21 cellular contexts compared by ENCODE assay signal in the genomic region with DNA sequence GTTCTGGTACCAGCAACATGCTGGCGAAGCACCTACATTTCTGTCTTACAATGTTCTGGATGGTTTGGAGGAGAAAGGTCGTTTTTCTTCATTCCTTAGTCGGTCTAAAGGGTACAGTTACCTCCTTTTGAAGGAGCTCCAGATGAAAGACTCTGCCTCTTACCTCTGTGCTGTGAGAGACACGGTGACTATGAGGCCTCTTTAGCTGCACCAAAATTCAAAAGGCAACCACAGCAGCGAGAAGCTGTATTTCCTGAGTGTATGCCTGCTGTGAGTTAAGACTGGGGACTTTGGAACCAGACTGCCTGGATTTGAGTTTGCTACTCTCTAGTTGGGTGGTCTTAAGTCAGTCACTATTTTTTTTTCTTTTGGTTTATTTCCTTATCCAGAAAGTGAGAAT. TPM values are rescaled to one million over a fixed set of nuclear protein-coding genes. Genes with fewer than 3 reads are reported as not detected.
A peak's percentile ranks its signal among the peaks of the same experiment; 100 is the strongest.
DNase-seq lines count a peak whose midpoint lies in the region; ATAC-seq and TF ChIP-seq lines count a peak whose summit lies in the region.
"Had no signal": no experiment of that assay in that cellular context is flagged by ENCODE, and none has a peak within 500 bp of the region (broad histone marks: within the 10 kb centered on the region; RNA-seq: fewer than 3 reads in every experiment).

No MANE protein-coding gene starts in this region.

- H3K27ac Mint-ChIP-seq in T-helper 1 cell treated with Interleukin-12 subunit alpha and Interleukin-12 subunit beta and Interleukin-4 antibody, amounts not matched to agents 30 μg/mL and 1 μg/mL, for 36 hours, result peak overlapping the region; percentile 34
- no peak overlapping the region for H3K27ac Mint-ChIP-seq in stimulated activated naive CD8-positive, alpha-beta T cell treated with anti-CD3 and anti-CD28 coated beads, Interleukin-15, Interleukin-2, amounts not matched to agents 100 ng/mL and 50 ng/mL, for 24 hours
- H3K27ac Mint-ChIP-seq in stimulated activated naive CD8-positive, alpha-beta T cell treated with anti-CD3 and anti-CD28 coated beads, Interleukin-15, amount 100 ng/mL, for 72 hours, result no peak overlapping the region
- H3K27ac Mint-ChIP-seq in activated naive CD8-positive, alpha-beta T cell treated with anti-CD3 and anti-CD28 coated beads, Interleukin-2, amount 10 ng/mL, durations not matched to agents 7 days and 5 days, result peak overlapping the region; percentile 61

- intact Hi-C loops in prostate gland (cut with DNase I), result no loop called here

- no peak for TF ChIP-seq POLR2A in prostate gland (IDR thresholded peaks at IDR 0.05)

- no peak overlapping the region for H3K4me3 Mint-ChIP-seq in T-helper 1 cell treated with Interleukin-12 subunit alpha and Interleukin-12 subunit beta and Interleukin-4 antibody, amounts not matched to agents 30 μg/mL and 1 μg/mL, for 36 hours
- H3K4me3 Mint-ChIP-seq in stimulated activated naive CD8-positive, alpha-beta T cell treated with anti-CD3 and anti-CD28 coated beads, Interleukin-15, Interleukin-2, amounts not matched to agents 100 ng/mL and 50 ng/mL, for 24 hours, result peak overlapping the region; percentile 73
- H3K4me3 Mint-ChIP-seq in stimulated activated naive CD8-positive, alpha-beta T cell treated with anti-CD3 and anti-CD28 coated beads, Interleukin-15, amount 100 ng/mL, for 72 hours, result peak overlapping the region in 1 of 2 donors; percentile 65
- H3K4me3 Mint-ChIP-seq in activated naive CD8-positive, alpha-beta T cell treated with anti-CD3 and anti-CD28 coated beads, Interleukin-2, amount 10 ng/mL, durations not matched to agents 7 days and 5 days, result peak overlapping the region; percentile 60

- H3K36me3 ChIP-seq in prostate gland, result no peaks in the 10 kb centered on the region
- H3K36me3 ChIP-seq: BLaER1 had no signal

- POLR2A ChIA-PET in activated naive CD8-positive, alpha-beta T cell treated with anti-CD3 and anti-CD28 coated beads, Interleukin-2, amount 10 ng/mL, durations not matched to agents 7 days and 5 days (lab: Charles Lee), result interaction anchor here (0.8 to 2.7 kb wide), 4 partner anchors 867 to 909 kb away, joined by 4 to 7 read pairs (median 4); no protein-coding TSS in a partner anchor

- H3K4me3 ChIP-seq in prostate gland, result no peak overlapping the region
- H3K4me3 ChIP-seq: BLaER1, GM12878 had no signal

- H3K27me3 Mint-ChIP-seq in T-helper 1 cell treated with Interleukin-12 subunit alpha and Interleukin-12 subunit beta and Interleukin-4 antibody, amounts not matched to agents 30 μg/mL and 1 μg/mL, for 36 hours (ENCODE audit: low read depth), result peaks cover 9% of the 10 kb centered on the region
- H3K27me3 Mint-ChIP-seq in stimulated activated naive CD8-positive, alpha-beta T cell treated with anti-CD3 and anti-CD28 coated beads, Interleukin-15, Interleukin-2, amounts not matched to agents 100 ng/mL and 50 ng/mL, for 24 hours, result peaks cover 15% of the 10 kb centered on the region
- H3K27me3 Mint-ChIP-seq in stimulated activated naive CD8-positive, alpha-beta T cell treated with anti-CD3 and anti-CD28 coated beads, Interleukin-15, amount 100 ng/mL, for 72 hours, result no peaks in the 10 kb centered on the region
- H3K27me3 Mint-ChIP-seq in activated naive CD8-positive, alpha-beta T cell treated with anti-CD3 and anti-CD28 coated beads, Interleukin-2, amount 10 ng/mL, durations not matched to agents 7 days and 5 days, result no peaks in the 10 kb centered on the region

- no peaks in the 10 kb centered on the region for H3K4me1 ChIP-seq in prostate gland (replicated peaks)
- H3K4me1 ChIP-seq: BLaER1, Caco-2 had no signal

- no peak for TF ChIP-seq CTCF in prostate gland (IDR thresholded peaks at IDR 0.05)

- H3K9me3 Mint-ChIP-seq in T-helper 1 cell treated with Interleukin-12 subunit alpha and Interleukin-12 subunit beta and Interleukin-4 antibody, amounts not matched to agents 30 μg/mL and 1 μg/mL, for 36 hours, result no peaks in the 10 kb centered on the region
- H3K9me3 Mint-ChIP-seq in stimulated activated naive CD8-positive, alpha-beta T cell treated with anti-CD3 and anti-CD28 coated beads, Interleukin-15, Interleukin-2, amounts not matched to agents 100 ng/mL and 50 ng/mL, for 24 hours, result no peaks in the 10 kb centered on the region
- no peaks in the 10 kb centered on the region for H3K9me3 Mint-ChIP-seq in stimulated activated naive CD8-positive, alpha-beta T cell treated with anti-CD3 and anti-CD28 coated beads, Interleukin-15, amount 100 ng/mL, for 72 hours
- H3K9me3 Mint-ChIP-seq in activated naive CD8-positive, alpha-beta T cell treated with anti-CD3 and anti-CD28 coated beads, Interleukin-2, amount 10 ng/mL, durations not matched to agents 7 days and 5 days, result no peaks in the 10 kb centered on the region

- DNase-seq in T-helper 1 cell (no peak), prostate gland (ENCODE audit: low spot score) (no peak), SW 1271 (lab: John Stamatoyannopoulos, UW) (no peak)
- no peak for DNase-seq in stimulated activated naive CD8-positive, alpha-beta T cell treated with anti-CD3 and anti-CD28 coated beads, Interleukin-15, amount 100 ng/mL, for 72 hours
- no peak for DNase-seq in activated naive CD8-positive, alpha-beta T cell treated with anti-CD3 and anti-CD28 coated beads, Interleukin-2, amount 10 ng/mL, durations not matched to agents 7 days and 5 days
- DNase-seq: Caco-2, DMS53, HCEC 1CT, MM.1S, NCI-H1105, NCI-H1694 treated with DMSO at 0.1 percent for 48 hours, NCI-H2171, NCI-H774 had no signal

- no peaks in the 10 kb centered on the region for H3K36me3 Mint-ChIP-seq in T-helper 1 cell treated with Interleukin-12 subunit alpha and Interleukin-12 subunit beta and Interleukin-4 antibody, amounts not matched to agents 30 μg/mL and 1 μg/mL, for 36 hours (ENCODE audit: low read depth)
- H3K36me3 Mint-ChIP-seq in stimulated activated naive CD8-positive, alpha-beta T cell treated with anti-CD3 and anti-CD28 coated beads, Interleukin-15, Interleukin-2, amounts not matched to agents 100 ng/mL and 50 ng/mL, for 24 hours (ENCODE audit: low read depth), result no peaks in the 10 kb centered on the region
- no peaks in the 10 kb centered on the region for H3K36me3 Mint-ChIP-seq in activated naive CD8-positive, alpha-beta T cell treated with anti-CD3 and anti-CD28 coated beads, Interleukin-2, amount 10 ng/mL, durations not matched to agents 7 days and 5 days

- H3K4me1 Mint-ChIP-seq in T-helper 1 cell treated with Interleukin-12 subunit alpha and Interleukin-12 subunit beta and Interleukin-4 antibody, amounts not matched to agents 30 μg/mL and 1 μg/mL, for 36 hours (ENCODE audit: low read depth), result no peaks in the 10 kb centered on the region
- H3K4me1 Mint-ChIP-seq in stimulated activated naive CD8-positive, alpha-beta T cell treated with anti-CD3 and anti-CD28 coated beads, Interleukin-15, Interleukin-2, amounts not matched to agents 100 ng/mL and 50 ng/mL, for 24 hours (ENCODE audit: low read depth), result no peaks in the 10 kb centered on the region
- H3K4me1 Mint-ChIP-seq in stimulated activated naive CD8-positive, alpha-beta T cell treated with anti-CD3 and anti-CD28 coated beads, Interleukin-15, amount 100 ng/mL, for 72 hours, result peaks cover 4% of the 10 kb centered on the region
- H3K4me1 Mint-ChIP-seq in activated naive CD8-positive, alpha-beta T cell treated with anti-CD3 and anti-CD28 coated beads, Interleukin-2, amount 10 ng/mL, durations not matched to agents 7 days and 5 days, result no peaks in the 10 kb centered on the region

- no peaks in the 10 kb centered on the region for H3K27me3 ChIP-seq in prostate gland (replicated peaks; ENCODE audit: insufficient read depth)
- H3K27me3 ChIP-seq: BLaER1 had no signal

- WGBS in prostate gland, result 73% methylated on average over 5 of the region's 5 CpGs

- ATAC-seq in stimulated activated naive CD8-positive, alpha-beta T cell treated with anti-CD3 and anti-CD28 coated beads, Interleukin-15, amount 100 ng/mL, for 72 hours, result no peak
- no peak for ATAC-seq in activated naive CD8-positive, alpha-beta T cell treated with anti-CD3 and anti-CD28 coated beads, Interleukin-2, amount 10 ng/mL, durations not matched to agents 7 days and 5 days (ENCODE audit: low read depth)
- ATAC-seq in activated CD4-positive, CD25-positive, alpha-beta regulatory T cell treated with anti-CD3 and anti-CD28 coated beads, Interleukin-2, amount 50 U/mL, for 24 hours, result no peak
- ATAC-seq: GM12878, HepG2 had no signal

- H3K27ac ChIP-seq in prostate gland, result no peak overlapping the region
- H3K27ac ChIP-seq: 22Rv1, BLaER1 had no signal

- no peaks in the 10 kb centered on the region for H3K9me3 ChIP-seq in prostate gland
- H3K9me3 ChIP-seq: BLaER1, Caco-2 had no signal

RNA-seq across cellular contexts. Expression of gene OR10G2, which starts 8.7 kb away (rescaled TPM):
- not detected for total RNA-seq in activated naive CD8-positive, alpha-beta T cell treated with anti-CD3 and anti-CD28 coated beads, Interleukin-2, amount 10 ng/mL, durations not matched to agents 7 days and 5 days
- not detected for total RNA-seq in prostate gland
- total RNA-seq: Caco-2, GM12878, HepG2, NCI-H460 had no signal

RNA-seq across cellular contexts. Expression of gene OR4E2, which starts 10.2 kb away (rescaled TPM):
- not detected for total RNA-seq in activated naive CD8-positive, alpha-beta T cell treated with anti-CD3 and anti-CD28 coated beads, Interleukin-2, amount 10 ng/mL, durations not matched to agents 7 days and 5 days
- total RNA-seq in prostate gland, result not detected
- total RNA-seq: Caco-2, GM12878, HepG2, NCI-H460 had no signal

RNA-seq across cellular contexts. Expression of gene OR4E1, which starts 30.2 kb away (rescaled TPM):
- under 1 TPM in 1 of 2 experiments, not detected in 1; 0.11 TPM for total RNA-seq in activated naive CD8-positive, alpha-beta T cell treated with anti-CD3 and anti-CD28 coated beads, Interleukin-2, amount 10 ng/mL, durations not matched to agents 7 days and 5 days
- total RNA-seq in prostate gland, result not detected
- total RNA-seq: Caco-2, GM12878, HepG2, NCI-H460 had no signal

Comparison
In these comparisons a context has a peak if more than half of its experiments do, and no peak if none do; other contexts are left out.
1. H3K27ac Mint-ChIP-seq: peak in T-helper 1 cell treated with Interleukin-12 subunit alpha and Interleukin-12 subunit beta and Interleukin-4 antibody, amounts not matched to agents 30 μg/mL and 1 μg/mL, for 36 hours (single experiment) and activated naive CD8-positive, alpha-beta T cell treated with anti-CD3 and anti-CD28 coated beads, Interleukin-2, amount 10 ng/mL, durations not matched to agents 7 days and 5 days (single experiment); none in stimulated activated naive CD8-positive, alpha-beta T cell treated with anti-CD3 and anti-CD28 coated beads, Interleukin-15, Interleukin-2, amounts not matched to agents 100 ng/mL and 50 ng/mL, for 24 hours (single experiment) and stimulated activated naive CD8-positive, alpha-beta T cell treated with anti-CD3 and anti-CD28 coated beads, Interleukin-15, amount 100 ng/mL, for 72 hours (0 of 2).